ENCODE assay signal across 11 cellular contexts in the genomic region with DNA sequence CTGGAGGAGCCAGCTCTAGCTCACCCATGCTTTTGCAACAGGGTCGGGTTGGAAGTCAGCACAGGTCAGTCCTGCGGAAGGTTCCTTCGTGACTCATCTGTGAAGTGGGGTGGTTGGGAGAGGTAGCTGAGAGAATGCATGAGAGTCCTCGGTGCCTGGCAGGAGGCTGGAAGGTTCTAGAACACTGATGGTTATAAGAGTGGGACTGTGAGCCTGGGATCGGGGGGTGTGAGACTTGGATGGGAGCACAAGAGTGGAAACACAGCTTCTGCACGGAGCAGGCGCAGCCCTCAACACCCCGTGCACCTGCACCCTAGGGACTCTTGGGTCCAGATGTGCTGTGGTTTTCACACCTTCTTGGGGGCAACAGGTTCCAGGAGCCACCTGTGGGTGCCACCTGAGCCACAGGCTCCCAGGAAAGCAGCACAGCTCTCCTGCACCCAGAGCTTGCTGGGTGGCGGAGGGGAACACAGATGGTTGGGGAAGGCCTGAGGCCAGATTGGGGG. TPM values are rescaled to one million over a fixed set of nuclear protein-coding genes. Genes with fewer than 3 reads are reported as not detected.
DNase-seq lines count a peak whose midpoint lies in the region; ATAC-seq, FAIRE-seq and TF ChIP-seq lines count a peak whose summit lies in the region.
"Had no signal": no experiment of that assay in that cellular context is flagged by ENCODE, and none has a peak within 500 bp of the region (broad histone marks: within the 10 kb centered on the region; RNA-seq: fewer than 3 reads in every experiment).

No MANE protein-coding gene starts in this region.

- peak overlapping the region; percentile 48 for H3K4me3 ChIP-seq in CD4-positive, CD25-positive, alpha-beta regulatory T cell (ENCODE audit: low read depth, low read length)
- no peak overlapping the region for H3K4me3 ChIP-seq in brain microvascular endothelial cell (ENCODE audit: low read depth, low read length)

- no peak for TF ChIP-seq POLR2A in erythroblast (IDR thresholded peaks at IDR 0.05; ENCODE audit: low read length)

- H3K27ac Mint-ChIP-seq in CD4-positive, CD25-positive, alpha-beta regulatory T cell: peak overlapping the region; percentile 89 to 92 (median 91)

- peak overlapping the region in 2 of 4 donors; percentile 79 to 83 for H3K4me3 Mint-ChIP-seq in CD4-positive, CD25-positive, alpha-beta regulatory T cell

- peak overlapping the region; percentile 82 for H3K27ac ChIP-seq in CD4-positive, CD25-positive, alpha-beta regulatory T cell (ENCODE audit: insufficient read depth, low read length, poor library complexity, severe bottlenecking)
- H3K27ac ChIP-seq in brain microvascular endothelial cell: no peak overlapping the region

- peak; percentile 66 for FAIRE-seq in GM19239 (lab: Jason Lieb, UNC)
- FAIRE-seq: colon, G401.6 had no signal

- H3K27me3 Mint-ChIP-seq in CD4-positive, CD25-positive, alpha-beta regulatory T cell: no peaks in the 10 kb centered on the region

- peaks cover 23% of the 10 kb centered on the region for H3K36me3 Mint-ChIP-seq in CD4-positive, CD25-positive, alpha-beta regulatory T cell

- H3K9me3 ChIP-seq in CD4-positive, CD25-positive, alpha-beta regulatory T cell (ENCODE audit: control insufficient read depth in 2 of 2, low read length in 2 of 2): no peaks in the 10 kb centered on the region

- in situ Hi-C loops in brain microvascular endothelial cell (cut with HindIII; ENCODE audit: low pct_ligation_motif_present, low sequenced_read_pairs): no loop called here

- DNase-seq in CD4-positive, CD25-positive, alpha-beta regulatory T cell: peak in 1 of 3 donors; percentile 29
- DNase-seq in GM19239 (ENCODE audit: insufficient read length, low spot score) (peak; percentile 36), HK-2 (ENCODE audit: unreplicated experiment) (peak; percentile 51), brain microvascular endothelial cell (peak; percentile 28), erythroblast (lab: John Stamatoyannopoulos, UW) (no peak), NCI-H1417 treated with DMSO at 0.1 percent for 48 hours (lab: John Stamatoyannopoulos, UW) (no peak), DMS79 treated with DMSO at 0.1 percent for 48 hours (lab: John Stamatoyannopoulos, UW) (no peak), NCI-H2196 (lab: John Stamatoyannopoulos, UW; ENCODE audit: unreplicated experiment) (no peak)
- DNase-seq: mesendoderm had no signal

- TF ChIP-seq CTCF in brain microvascular endothelial cell (IDR thresholded peaks at IDR 0.05; ENCODE audit: low read depth, low read length, missing control alignments): no peak

- peaks cover 19 to 90% (median 44%) of the 10 kb centered on the region in 4 donors for H3K4me1 Mint-ChIP-seq in CD4-positive, CD25-positive, alpha-beta regulatory T cell

- no peaks in the 10 kb centered on the region for H3K27me3 ChIP-seq in CD4-positive, CD25-positive, alpha-beta regulatory T cell (ENCODE audit: control insufficient read depth, insufficient read depth, low read length)
- H3K27me3 ChIP-seq in brain microvascular endothelial cell (replicated peaks): no peaks in the 10 kb centered on the region

- ATAC-seq in CD4-positive, CD25-positive, alpha-beta regulatory T cell (ENCODE audit: low read depth in 2 of 2): no peak

- peaks cover 0 to 6% (median 0%) of the 10 kb centered on the region in 7 donors for H3K9me3 Mint-ChIP-seq in CD4-positive, CD25-positive, alpha-beta regulatory T cell

- peaks cover 62% of the 10 kb centered on the region for H3K4me1 ChIP-seq in CD4-positive, CD25-positive, alpha-beta regulatory T cell (ENCODE audit: control insufficient read depth, insufficient read depth, low read length, poor library complexity, severe bottlenecking)

- H3K36me3 ChIP-seq in CD4-positive, CD25-positive, alpha-beta regulatory T cell (ENCODE audit: control insufficient read depth, insufficient read depth, low read length): peaks cover 12% of the 10 kb centered on the region
- H3K36me3 ChIP-seq in brain microvascular endothelial cell (replicated peaks): no peaks in the 10 kb centered on the region

RNA-seq across cellular contexts. Expression of gene IL21R, which starts 48.9 kb away (rescaled TPM):
- 63.1 TPM for total RNA-seq in CD4-positive, CD25-positive, alpha-beta regulatory T cell
- 10 to 100 TPM; 34.3 to 50.7 (median 37.3) TPM for polyA plus RNA-seq in CD4-positive, CD25-positive, alpha-beta regulatory T cell

Comparison
In these comparisons a context has a peak if more than half of its experiments do, and no peak if none do; other contexts are left out.
1. DNase-seq: peak in GM19239 (single experiment), HK-2 (single experiment) and brain microvascular endothelial cell (single experiment); none in erythroblast (0 of 2), NCI-H1417 treated with DMSO at 0.1 percent for 48 hours (single experiment), DMS79 treated with DMSO at 0.1 percent for 48 hours (single experiment) and NCI-H2196 (single experiment).